ENCODE assay signal across 2 cellular contexts in the genomic region with DNA sequence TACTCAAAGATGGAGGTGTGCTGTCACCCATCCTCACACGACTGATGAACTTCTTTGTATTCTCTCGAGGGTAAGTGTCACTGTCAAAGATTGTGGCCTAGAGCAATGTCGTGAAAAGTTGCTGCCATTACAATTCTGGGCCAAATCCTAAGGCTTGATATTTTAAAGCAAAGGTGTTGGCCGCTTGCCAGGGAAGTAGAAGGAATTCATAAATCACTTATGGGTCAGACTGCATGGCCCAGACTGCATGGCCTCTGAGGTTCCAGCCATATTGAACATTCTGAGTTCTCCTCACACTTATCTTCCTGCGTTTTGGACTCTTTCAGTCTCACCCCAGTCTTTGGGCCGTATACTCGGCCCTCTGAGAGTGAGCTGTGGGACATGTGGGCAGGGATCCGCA.
TF ChIP-seq lines count a peak whose summit lies in the region.

No MANE protein-coding gene starts in this region.

TF ChIP-seq in K562, 482 proteins besides CTCF, POLR2A, EP300 and RAD21:
- TF ChIP-seq, protein P1, sequence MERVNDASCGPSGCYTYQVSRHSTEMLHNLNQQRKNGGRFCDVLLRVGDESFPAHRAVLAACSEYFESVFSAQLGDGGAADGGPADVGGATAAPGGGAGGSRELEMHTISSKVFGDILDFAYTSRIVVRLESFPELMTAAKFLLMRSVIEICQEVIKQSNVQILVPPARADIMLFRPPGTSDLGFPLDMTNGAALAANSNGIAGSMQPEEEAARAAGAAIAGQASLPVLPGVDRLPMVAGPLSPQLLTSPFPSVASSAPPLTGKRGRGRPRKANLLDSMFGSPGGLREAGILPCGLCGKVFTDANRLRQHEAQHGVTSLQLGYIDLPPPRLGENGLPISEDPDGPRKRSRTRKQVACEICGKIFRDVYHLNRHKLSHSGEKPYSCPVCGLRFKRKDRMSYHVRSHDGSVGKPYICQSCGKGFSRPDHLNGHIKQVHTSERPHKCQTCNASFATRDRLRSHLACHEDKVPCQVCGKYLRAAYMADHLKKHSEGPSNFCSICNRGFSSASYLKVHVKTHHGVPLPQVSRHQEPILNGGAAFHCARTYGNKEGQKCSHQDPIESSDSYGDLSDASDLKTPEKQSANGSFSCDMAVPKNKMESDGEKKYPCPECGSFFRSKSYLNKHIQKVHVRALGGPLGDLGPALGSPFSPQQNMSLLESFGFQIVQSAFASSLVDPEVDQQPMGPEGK (CRISPR knock-in tag; IDR thresholded peaks at IDR 0.05; ENCODE audit: borderline replicate concordance): no peak
- TF ChIP-seq ETV6 (IDR thresholded peaks at IDR 0.05; ENCODE audit: borderline replicate concordance in 1 of 2, low read depth in 2 of 2, low read length in 1 of 2) (no peak), ETV6 (CRISPR knock-in tag; IDR thresholded peaks at IDR 0.05; ENCODE audit: borderline replicate concordance) (no peak), RBM34 (IDR thresholded peaks at IDR 0.05; ENCODE audit: borderline replicate concordance, insufficient read depth, low read length) (no peak), PRPF4 (IDR thresholded peaks at IDR 0.05; ENCODE audit: insufficient read depth, low read depth, low read length, poor library complexity, severe bottlenecking) (no peak), ZNF24 (IDR thresholded peaks at IDR 0.05) (no peak), TFAM (CRISPR knock-in tag; conservative IDR thresholded peaks at IDR 0.05) (no peak), NFIC (IDR thresholded peaks at IDR 0.05) (peak; percentile 95), MEIS2 (IDR thresholded peaks at IDR 0.05; ENCODE audit: partially characterized antibody) (peak; percentile 85), NFIX (CRISPR knock-in tag; IDR thresholded peaks at IDR 0.05; ENCODE audit: low read depth) (peak; percentile 76)
- TF ChIP-seq, protein P2, sequence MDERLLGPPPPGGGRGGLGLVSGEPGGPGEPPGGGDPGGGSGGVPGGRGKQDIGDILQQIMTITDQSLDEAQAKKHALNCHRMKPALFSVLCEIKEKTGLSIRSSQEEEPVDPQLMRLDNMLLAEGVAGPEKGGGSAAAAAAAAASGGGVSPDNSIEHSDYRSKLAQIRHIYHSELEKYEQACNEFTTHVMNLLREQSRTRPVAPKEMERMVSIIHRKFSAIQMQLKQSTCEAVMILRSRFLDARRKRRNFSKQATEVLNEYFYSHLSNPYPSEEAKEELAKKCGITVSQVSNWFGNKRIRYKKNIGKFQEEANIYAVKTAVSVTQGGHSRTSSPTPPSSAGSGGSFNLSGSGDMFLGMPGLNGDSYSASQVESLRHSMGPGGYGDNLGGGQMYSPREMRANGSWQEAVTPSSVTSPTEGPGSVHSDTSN (CRISPR knock-in tag; IDR thresholded peaks at IDR 0.05; ENCODE audit: low read depth): no peak
- TF ChIP-seq, protein P2 (tag; conservative IDR thresholded peaks at IDR 0.05; ENCODE audit: low read depth): peak; percentile 75
- TF ChIP-seq, protein P3, sequence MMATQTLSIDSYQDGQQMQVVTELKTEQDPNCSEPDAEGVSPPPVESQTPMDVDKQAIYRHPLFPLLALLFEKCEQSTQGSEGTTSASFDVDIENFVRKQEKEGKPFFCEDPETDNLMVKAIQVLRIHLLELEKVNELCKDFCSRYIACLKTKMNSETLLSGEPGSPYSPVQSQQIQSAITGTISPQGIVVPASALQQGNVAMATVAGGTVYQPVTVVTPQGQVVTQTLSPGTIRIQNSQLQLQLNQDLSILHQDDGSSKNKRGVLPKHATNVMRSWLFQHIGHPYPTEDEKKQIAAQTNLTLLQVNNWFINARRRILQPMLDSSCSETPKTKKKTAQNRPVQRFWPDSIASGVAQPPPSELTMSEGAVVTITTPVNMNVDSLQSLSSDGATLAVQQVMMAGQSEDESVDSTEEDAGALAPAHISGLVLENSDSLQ (IDR thresholded peaks at IDR 0.05): peak; percentile 63
- TF ChIP-seq, protein P4, sequence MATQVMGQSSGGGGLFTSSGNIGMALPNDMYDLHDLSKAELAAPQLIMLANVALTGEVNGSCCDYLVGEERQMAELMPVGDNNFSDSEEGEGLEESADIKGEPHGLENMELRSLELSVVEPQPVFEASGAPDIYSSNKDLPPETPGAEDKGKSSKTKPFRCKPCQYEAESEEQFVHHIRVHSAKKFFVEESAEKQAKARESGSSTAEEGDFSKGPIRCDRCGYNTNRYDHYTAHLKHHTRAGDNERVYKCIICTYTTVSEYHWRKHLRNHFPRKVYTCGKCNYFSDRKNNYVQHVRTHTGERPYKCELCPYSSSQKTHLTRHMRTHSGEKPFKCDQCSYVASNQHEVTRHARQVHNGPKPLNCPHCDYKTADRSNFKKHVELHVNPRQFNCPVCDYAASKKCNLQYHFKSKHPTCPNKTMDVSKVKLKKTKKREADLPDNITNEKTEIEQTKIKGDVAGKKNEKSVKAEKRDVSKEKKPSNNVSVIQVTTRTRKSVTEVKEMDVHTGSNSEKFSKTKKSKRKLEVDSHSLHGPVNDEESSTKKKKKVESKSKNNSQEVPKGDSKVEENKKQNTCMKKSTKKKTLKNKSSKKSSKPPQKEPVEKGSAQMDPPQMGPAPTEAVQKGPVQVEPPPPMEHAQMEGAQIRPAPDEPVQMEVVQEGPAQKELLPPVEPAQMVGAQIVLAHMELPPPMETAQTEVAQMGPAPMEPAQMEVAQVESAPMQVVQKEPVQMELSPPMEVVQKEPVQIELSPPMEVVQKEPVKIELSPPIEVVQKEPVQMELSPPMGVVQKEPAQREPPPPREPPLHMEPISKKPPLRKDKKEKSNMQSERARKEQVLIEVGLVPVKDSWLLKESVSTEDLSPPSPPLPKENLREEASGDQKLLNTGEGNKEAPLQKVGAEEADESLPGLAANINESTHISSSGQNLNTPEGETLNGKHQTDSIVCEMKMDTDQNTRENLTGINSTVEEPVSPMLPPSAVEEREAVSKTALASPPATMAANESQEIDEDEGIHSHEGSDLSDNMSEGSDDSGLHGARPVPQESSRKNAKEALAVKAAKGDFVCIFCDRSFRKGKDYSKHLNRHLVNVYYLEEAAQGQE (CRISPR knock-in tag; IDR thresholded peaks at IDR 0.05; ENCODE audit: low read depth): no peak
TF ChIP-seq in K562: peak in this region for 5.

TF ChIP-seq in HEK293T, 16 proteins besides CTCF, POLR2A, EP300 and RAD21 (continued from another document):
- TF ChIP-seq, protein P3 (IDR thresholded peaks at IDR 0.05): no peak
- no peak for TF ChIP-seq ARNT (IDR thresholded peaks at IDR 0.05)
- no peak for TF ChIP-seq LEF1 (IDR thresholded peaks at IDR 0.05; ENCODE audit: borderline replicate concordance)
- no peak for TF ChIP-seq FOXM1 (IDR thresholded peaks at IDR 0.05; ENCODE audit: borderline replicate concordance)
- no peak for TF ChIP-seq ELF4 (IDR thresholded peaks at IDR 0.05)
- TF ChIP-seq ZNF384 (IDR thresholded peaks at IDR 0.05): no peak
- TF ChIP-seq BHLHE40 (IDR thresholded peaks at IDR 0.05; ENCODE audit: borderline replicate concordance): no peak
- TF ChIP-seq FOXA1 (IDR thresholded peaks at IDR 0.05): no peak
- TF ChIP-seq HDGF (IDR thresholded peaks at IDR 0.05; ENCODE audit: borderline replicate concordance): no peak
